ENCODE assay signal across 18 cellular contexts in genomic region chr1:185087101-185087500, GRCh38.
"Had no signal": no experiment of that assay in that cellular context is flagged by ENCODE, and none has a peak within 500 bp of the region (broad histone marks: within the 10 kb centered on the region; RNA-seq: fewer than 3 reads in every experiment).

No MANE protein-coding gene starts in this region.

- H3K27me3 ChIP-seq: colonic mucosa, esophagus muscularis mucosa, foreskin keratinocyte, gastroesophageal sphincter, heart left ventricle, hepatocyte, left lung had no signal

- H3K4me1 ChIP-seq: colonic mucosa, foreskin keratinocyte, gastroesophageal sphincter, heart left ventricle, left lung, lower lobe of right lung had no signal

- H2AFZ ChIP-seq: hepatocyte had no signal

- H3K27ac ChIP-seq: colonic mucosa, esophagus muscularis mucosa, foreskin keratinocyte, gastroesophageal sphincter, heart left ventricle, hepatocyte, left lung, lower lobe of right lung had no signal

- H3K9me3 ChIP-seq: colonic mucosa, esophagus muscularis mucosa, gastroesophageal sphincter, heart left ventricle, left lung, lower lobe of right lung had no signal

- H3K27me3 Mint-ChIP-seq: dendritic cell treated with granulocyte-macrophage colony-stimulating factor and Interleukin-4, amounts not matched to agents 40 ng/mL and 50 ng/mL, for 4 days; effector memory CD8-positive, alpha-beta T cell had no signal

- H3K4me3 Mint-ChIP-seq: dendritic cell treated with granulocyte-macrophage colony-stimulating factor and Interleukin-4, amounts not matched to agents 40 ng/mL and 50 ng/mL, for 4 days; effector memory CD8-positive, alpha-beta T cell; endodermal cell had no signal

- ATAC-seq: effector memory CD8-positive, alpha-beta T cell; foreskin keratinocyte; gastroesophageal sphincter; heart left ventricle; left cardiac atrium; left lung; left ventricle myocardium superior; lower lobe of right lung had no signal

- H3K4me3 ChIP-seq: colonic mucosa, esophagus muscularis mucosa, gastroesophageal sphincter, heart left ventricle, hepatocyte, left lung, lower lobe of right lung had no signal

- H3K4me2 ChIP-seq: hepatocyte had no signal

- H3K36me3 ChIP-seq: colonic mucosa had no signal

- H3K9me3 Mint-ChIP-seq: effector memory CD8-positive, alpha-beta T cell; endodermal cell had no signal

- DNase-seq: colonic mucosa; cortex of kidney; effector CD8-positive, alpha-beta T cell; effector memory CD8-positive, alpha-beta T cell; endodermal cell; foreskin keratinocyte; heart left ventricle; hypothalamus; left cardiac atrium; left lung; left ventricle myocardium superior; lower lobe of right lung; mesendoderm; midbrain had no signal
